ENCODE assay signal across 17 cellular contexts in genomic region chr3:72382460-72382859, GRCh38.
"Had no signal": no experiment of that assay in that cellular context is flagged by ENCODE, and none has a peak within 500 bp of the region (broad histone marks: within the 10 kb centered on the region; RNA-seq: fewer than 3 reads in every experiment).

No MANE protein-coding gene starts in this region.

- H3K27me3 Mint-ChIP-seq: activated CD8-positive, alpha-beta T cell treated with anti-CD3 and anti-CD28 coated beads for 36 hours; activated T-cell treated with anti-CD3 and anti-CD28 coated beads, Interleukin-2, amount 50 U/mL, for 24 hours had no signal

- H3K36me3 ChIP-seq: colonic mucosa had no signal

- H3K9me3 ChIP-seq: colonic mucosa, transverse colon had no signal

- H3K27me3 ChIP-seq: cardiac muscle cell, colonic mucosa, foreskin keratinocyte, transverse colon had no signal

- H3K9me3 Mint-ChIP-seq: activated CD8-positive, alpha-beta T cell treated with anti-CD3 and anti-CD28 coated beads for 36 hours; activated T-cell treated with anti-CD3 and anti-CD28 coated beads, Interleukin-2, amount 50 U/mL, for 24 hours; neural crest cell had no signal

- H3K4me1 ChIP-seq: colonic mucosa had no signal

- H3K27ac Mint-ChIP-seq: activated CD8-positive, alpha-beta T cell treated with anti-CD3 and anti-CD28 coated beads for 36 hours had no signal

- H3K4me3 Mint-ChIP-seq: activated CD8-positive, alpha-beta T cell treated with anti-CD3 and anti-CD28 coated beads for 36 hours; activated T-cell treated with anti-CD3 and anti-CD28 coated beads, Interleukin-2, amount 50 U/mL, for 24 hours; neural crest cell had no signal

- H3K27ac ChIP-seq: cardiac muscle cell, colonic mucosa, foreskin keratinocyte, transverse colon had no signal

- H3K4me3 ChIP-seq: cardiac muscle cell, colonic mucosa, transverse colon had no signal

- ATAC-seq: activated CD8-positive, alpha-beta T cell treated with anti-CD3 and anti-CD28 coated beads for 36 hours; foreskin keratinocyte; stimulated activated naive CD8-positive, alpha-beta T cell treated with anti-CD3 and anti-CD28 coated beads, Interleukin-15, Interleukin-2, amounts not matched to agents 100 U/mL and 50 U/mL, for 24 hours had no signal

- DNase-seq: activated CD8-positive, alpha-beta T cell treated with anti-CD3 and anti-CD28 coated beads for 36 hours; activated naive CD4-positive, alpha-beta T cell treated with anti-CD3 and anti-CD28 coated beads, Interleukin-2, amount 50 U/mL, for 16 hours; activated T-cell treated with anti-CD3 and anti-CD28 coated beads, Interleukin-2, amount 50 U/mL, for 24 hours; amniotic stem cell; colonic mucosa; foreskin keratinocyte; mammary epithelial cell; midbrain; retina; stimulated activated CD4-positive, alpha-beta T cell treated with anti-CD3 and anti-CD28 coated beads, Interleukin-12 subunit alpha, Interleukin-12 subunit beta, amount 100 ng/mL, for 4 hours; stimulated activated CD4-positive, alpha-beta T cell treated with anti-CD3 and anti-CD28 coated beads, Interleukin-1b, Interleukin-23, amount 100 ng/mL, for 48 hours; stimulated activated CD8-positive, alpha-beta memory T cell treated with anti-CD3 and anti-CD28 coated beads, Interleukin-4, amount 100 ng/mL, for 48 hours; stimulated activated naive CD8-positive, alpha-beta T cell treated with anti-CD3 and anti-CD28 coated beads, Interleukin-15, Interleukin-2, amounts not matched to agents 100 U/mL and 50 U/mL, for 24 hours; SW 1271; transverse colon had no signal
